8 cellular contexts compared by ENCODE assay signal in the genomic region with DNA sequence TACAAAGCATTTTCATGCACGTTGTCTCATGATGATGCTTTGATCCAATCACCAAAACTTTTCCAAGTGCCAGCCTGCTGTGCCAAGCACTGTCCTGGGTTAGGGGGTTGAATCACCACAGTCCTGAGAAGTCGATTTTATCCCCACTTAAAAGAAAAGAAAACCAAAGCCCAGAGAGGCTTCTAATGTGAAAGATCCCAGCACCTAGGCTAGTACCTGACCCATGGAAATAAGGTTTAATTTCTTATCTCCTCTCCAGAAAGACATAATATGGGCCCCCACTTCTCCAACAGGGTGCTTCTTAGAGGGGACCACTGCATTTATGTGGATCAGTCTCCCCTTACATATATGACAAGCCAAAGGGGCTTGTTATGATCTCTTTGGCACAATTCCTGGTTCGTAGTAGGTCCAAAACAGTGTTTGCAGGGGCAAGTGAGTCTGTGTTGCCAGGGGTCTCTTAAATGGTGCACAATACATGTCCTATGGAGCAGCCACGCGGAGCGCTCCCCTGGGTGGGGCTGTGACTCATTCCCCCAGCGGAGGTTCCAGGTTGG. TPM values are rescaled to one million over a fixed set of nuclear protein-coding genes. Genes with fewer than 3 reads are reported as not detected.
DNase-seq lines count a peak whose midpoint lies in the region; ATAC-seq and TF ChIP-seq lines count a peak whose summit lies in the region.

No MANE protein-coding gene starts in this region.

- H3K27me3 ChIP-seq in adipocyte (replicated peaks; ENCODE audit: control insufficient read depth, insufficient read depth, low read length) (no peaks in the 10 kb centered on the region), right lobe of liver (no peaks in the 10 kb centered on the region), thyroid gland (no peaks in the 10 kb centered on the region)

- peak overlapping the region; percentile 88 for H3K4me3 ChIP-seq in adipocyte (ENCODE audit: low read length)
- no peak overlapping the region for H3K4me3 ChIP-seq in right lobe of liver
- no peak overlapping the region for H3K4me3 ChIP-seq in thyroid gland (replicated peaks in 1 of 3)

- peaks cover 50% of the 10 kb centered on the region for H3K4me1 Mint-ChIP-seq in activated CD8-positive, alpha-beta memory T cell treated with anti-CD3 and anti-CD28 coated beads, Interleukin-2, amount 10 ng/mL, durations not matched to agents 7 days and 5 days

- H3K27me3 Mint-ChIP-seq in activated CD8-positive, alpha-beta memory T cell treated with anti-CD3 and anti-CD28 coated beads, Interleukin-2, amount 10 ng/mL, durations not matched to agents 7 days and 5 days, result no peaks in the 10 kb centered on the region

- H3K27ac ChIP-seq in right lobe of liver, result peak overlapping the region; percentile 42 to 91 (median 89)
- H3K27ac ChIP-seq in thyroid gland, result peak overlapping the region; percentile 61 to 99 (median 99)

- peak overlapping the region; percentile 98 for H3K27ac Mint-ChIP-seq in activated CD8-positive, alpha-beta memory T cell treated with anti-CD3 and anti-CD28 coated beads, Interleukin-2, amount 10 ng/mL, durations not matched to agents 7 days and 5 days

- no peak for TF ChIP-seq CTCF in right lobe of liver (IDR thresholded peaks at IDR 0.05)
- no peak for TF ChIP-seq CTCF in thyroid gland (IDR thresholded peaks at IDR 0.05)

- H3K36me3 Mint-ChIP-seq in activated CD8-positive, alpha-beta memory T cell treated with anti-CD3 and anti-CD28 coated beads, Interleukin-2, amount 10 ng/mL, durations not matched to agents 7 days and 5 days, result peaks cover 1% of the 10 kb centered on the region

- ATAC-seq in activated CD8-positive, alpha-beta memory T cell treated with anti-CD3 and anti-CD28 coated beads, Interleukin-2, amount 10 ng/mL, durations not matched to agents 7 days and 5 days, result no peak
- ATAC-seq in right lobe of liver, result no peak
- no peak for ATAC-seq in HG02870 (IDR thresholded peaks at IDR 0.05; ENCODE audit: unreplicated experiment)

- whole genome bisulfite sequencing in right lobe of liver (ENCODE audit: insufficient coverage, low coverage, low lambda C conversion rate, missing lambda C conversion rate), result 5% methylated on average over 7 of the region's 7 CpGs
- WGBS in thyroid gland, 2 donors, result 8 to 9% methylated on average over 6 to 7 of the region's 7 CpGs

- DNase-seq in activated CD8-positive, alpha-beta memory T cell treated with anti-CD3 and anti-CD28 coated beads, Interleukin-2, amount 10 ng/mL, durations not matched to agents 7 days and 5 days, result no peak
- DNase-seq in activated CD8-positive, alpha-beta memory T cell treated with anti-CD3 and anti-CD28 coated beads, Interleukin-2, amount 50 U/mL, for 4 hours, result no peak
- DNase-seq in adipocyte (ENCODE audit: low read depth) (no peak), right lobe of liver (no peak), thyroid gland (no peak), AG08396 (ENCODE audit: low spot score) (no peak)
- no peak for DNase-seq in stimulated activated CD4-positive, alpha-beta T cell treated with anti-CD3 and anti-CD28 coated beads, Interleukin-12 subunit alpha, Interleukin-12 subunit beta, amount 100 ng/mL, for 4 hours

- TF ChIP-seq POLR2A in right lobe of liver (IDR thresholded peaks at IDR 0.05) (no peak), thyroid gland (IDR thresholded peaks at IDR 0.05) (no peak)

- H3K9me3 ChIP-seq in adipocyte (ENCODE audit: control insufficient read depth, low read length), result no peaks in the 10 kb centered on the region
- H3K9me3 ChIP-seq in right lobe of liver, result no peaks in the 10 kb centered on the region
- no peaks in the 10 kb centered on the region for H3K9me3 ChIP-seq in thyroid gland

- H3K36me3 ChIP-seq in adipocyte (ENCODE audit: control insufficient read depth, insufficient read depth, low read length, severe bottlenecking) (no peaks in the 10 kb centered on the region), right lobe of liver (no peaks in the 10 kb centered on the region), thyroid gland (no peaks in the 10 kb centered on the region)

- peak overlapping the region; percentile 57 for H3K9ac ChIP-seq in adipocyte (ENCODE audit: low read length)

- intact Hi-C loops in right lobe of liver (cut with DNase I), result no loop called here
- intact Hi-C loops in thyroid gland (cut with DNase I), result no loop called here

- H3K4me1 ChIP-seq in adipocyte (ENCODE audit: control insufficient read depth, insufficient read depth, low read length), result peaks cover 29% of the 10 kb centered on the region
- H3K4me1 ChIP-seq in right lobe of liver, result peaks cover 0 to 31% (median 7%) of the 10 kb centered on the region in 4 donors
- H3K4me1 ChIP-seq in thyroid gland, result peaks cover 27 to 40% of the 10 kb centered on the region in 2 donors

- H3K9me3 Mint-ChIP-seq in activated CD8-positive, alpha-beta memory T cell treated with anti-CD3 and anti-CD28 coated beads, Interleukin-2, amount 10 ng/mL, durations not matched to agents 7 days and 5 days (ENCODE audit: low read depth), result no peaks in the 10 kb centered on the region

- CTCF ChIA-PET in activated CD8-positive, alpha-beta memory T cell treated with anti-CD3 and anti-CD28 coated beads, Interleukin-2, amount 10 ng/mL, durations not matched to agents 7 days and 5 days (lab: Charles Lee), result interaction anchor here (1.0 to 4.9 kb wide), 8 partner anchors 9 to 238 kb away, joined by 3 to 23 read pairs (median 4); a partner anchor contains a TSS

- H3K4me3 Mint-ChIP-seq in activated CD8-positive, alpha-beta memory T cell treated with anti-CD3 and anti-CD28 coated beads, Interleukin-2, amount 10 ng/mL, durations not matched to agents 7 days and 5 days, result peak overlapping the region; percentile 92

RNA-seq across cellular contexts. Expression of a gene that starts 1.9 kb away (rescaled TPM):
- 10 to 100 TPM; 33.9 to 44.0 TPM for total RNA-seq in activated CD8-positive, alpha-beta memory T cell treated with anti-CD3 and anti-CD28 coated beads, Interleukin-2, amount 10 ng/mL, durations not matched to agents 7 days and 5 days
- total RNA-seq in right lobe of liver, result 10 to 100 TPM; 10.2 to 22.5 (median 19.8) TPM
- 10 to 100 TPM; 13.2 to 26.2 (median 19.4) TPM for total RNA-seq in thyroid gland

RNA-seq across cellular contexts. Expression of a gene that starts 28.5 kb away (rescaled TPM):
- not detected for total RNA-seq in activated CD8-positive, alpha-beta memory T cell treated with anti-CD3 and anti-CD28 coated beads, Interleukin-2, amount 10 ng/mL, durations not matched to agents 7 days and 5 days
- total RNA-seq in right lobe of liver (not detected), thyroid gland (not detected)

RNA-seq across cellular contexts. Expression of a gene that starts 43.9 kb away (rescaled TPM):
- not detected for total RNA-seq in activated CD8-positive, alpha-beta memory T cell treated with anti-CD3 and anti-CD28 coated beads, Interleukin-2, amount 10 ng/mL, durations not matched to agents 7 days and 5 days
- not detected for total RNA-seq in right lobe of liver
- total RNA-seq in thyroid gland, result not detected

RNA-seq across cellular contexts. Expression of a gene that starts 43.9 kb away (rescaled TPM):
- total RNA-seq in activated CD8-positive, alpha-beta memory T cell treated with anti-CD3 and anti-CD28 coated beads, Interleukin-2, amount 10 ng/mL, durations not matched to agents 7 days and 5 days, result under 1 TPM in 1 of 2 experiments, not detected in 1; 0.30 TPM
- total RNA-seq in right lobe of liver (under 1 TPM in 2 of 6 experiments, not detected in 4; 0.07 TPM), thyroid gland (not detected)
